In the genomic region with DNA sequence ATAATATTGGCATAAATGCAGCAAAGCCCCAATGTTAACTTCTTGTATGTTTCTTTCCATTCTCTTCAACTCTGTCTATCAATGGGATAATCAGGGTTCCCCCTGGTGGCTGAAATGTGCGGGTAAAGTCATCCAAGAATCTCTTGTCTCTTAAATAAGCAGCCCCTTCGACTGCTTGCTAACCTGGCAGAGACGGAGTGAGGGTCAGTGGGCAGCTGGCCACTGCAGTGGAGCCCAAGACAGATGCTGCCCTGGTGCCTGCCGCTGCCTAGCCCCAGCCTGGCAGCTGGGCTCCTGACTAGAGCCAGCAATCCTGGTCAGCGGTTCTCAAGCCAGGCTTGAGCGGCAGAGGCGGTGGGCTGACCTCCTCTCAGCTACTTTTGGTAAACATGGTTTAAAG, we compare ENCODE assay signal across 8 cellular contexts.
DNase-seq lines count a peak whose midpoint lies in the region; ATAC-seq and TF ChIP-seq lines count a peak whose summit lies in the region.

No MANE protein-coding gene starts in this region.

- ATAC-seq in GM18511 (IDR thresholded peaks at IDR 0.05; ENCODE audit: unreplicated experiment) (peak; percentile 70), GM18517 (IDR thresholded peaks at IDR 0.05; ENCODE audit: unreplicated experiment) (no peak)

- intact Hi-C loops in colonic mucosa (cut with DNase I): loop anchor here (10.0 kb wide), 2 partner anchors 273 to 593 kb away; no protein-coding TSS in a partner anchor

- H3K27ac ChIP-seq in colonic mucosa (no peak overlapping the region), liver (ENCODE audit: low read depth in 1 of 2, low read length in 2 of 2) (no peak overlapping the region)

- no peak overlapping the region for H3K4me3 ChIP-seq in AG09309 (ENCODE audit: control insufficient read depth, low read depth, low read length)
- H3K4me3 ChIP-seq in colonic mucosa: no peak overlapping the region
- H3K4me3 ChIP-seq in liver (ENCODE audit: low read depth in 1 of 3, low read length in 3 of 3): no peak overlapping the region

- peak; percentile 68 to 79 for TF ChIP-seq RAD21 in liver (IDR thresholded peaks at IDR 0.05)

- H3K36me3 ChIP-seq in colonic mucosa (no peaks in the 10 kb centered on the region), liver (ENCODE audit: control insufficient read depth in 4 of 4, insufficient read depth in 3 of 4, low read depth in 1 of 4, low read length in 3 of 4) (peaks cover 0 to 6% (median 0%) of the 10 kb centered on the region in 4 donors)

- TF ChIP-seq CTCF in AG09309 (IDR thresholded peaks at IDR 0.05; ENCODE audit: control insufficient read depth, insufficient read depth, low read depth, low read length, missing control alignments) (peak; percentile 75), colonic mucosa (IDR thresholded peaks at IDR 0.05) (peak; percentile 64), liver (IDR thresholded peaks at IDR 0.05; ENCODE audit: low read depth, low read length, missing input control) (peak; percentile 61)

- DNase-seq in AG09309 (ENCODE audit: low read depth): peak; percentile 46
- DNase-seq in NAMALWA (ENCODE audit: low spot score): peak; percentile 73
- peak; percentile 48 for DNase-seq in T1000 (lab: John Stamatoyannopoulos, UW)
- peak; percentile 72 for DNase-seq in colonic mucosa
- peak; percentile 35 for DNase-seq in stimulated activated CD8-positive, alpha-beta memory T cell treated with anti-CD3 and anti-CD28 coated beads, Interleukin-4, amount 100 ng/mL, for 24 hours (ENCODE audit: low read depth)

- no peaks in the 10 kb centered on the region for H3K9me3 ChIP-seq in colonic mucosa
- no peaks in the 10 kb centered on the region for H3K9me3 ChIP-seq in liver (ENCODE audit: control insufficient read depth in 4 of 4, low read length in 3 of 4)

- H3K4me1 ChIP-seq in colonic mucosa (no peaks in the 10 kb centered on the region), liver (ENCODE audit: control insufficient read depth in 4 of 4, insufficient read depth in 4 of 4, low read length in 3 of 4) (peaks cover 2 to 13% (median 7%) of the 10 kb centered on the region in 4 donors)

- 57% methylated on average over 7 of the region's 7 CpGs for WGBS in liver

- H3K27me3 ChIP-seq in colonic mucosa (no peaks in the 10 kb centered on the region), liver (ENCODE audit: control insufficient read depth in 4 of 4, insufficient read depth in 4 of 4, low read length in 3 of 4) (no peaks in the 10 kb centered on the region)

- H3K9ac ChIP-seq in colonic mucosa (ENCODE audit: low read depth in 2 of 2, low read length in 2 of 2) (no peak overlapping the region), liver (ENCODE audit: low read depth in 1 of 2, low read length in 2 of 2) (no peak overlapping the region)

TF ChIP-seq in liver, 16 proteins besides CTCF, POLR2A, EP300 and RAD21:
- TF ChIP-seq NR2F2 (IDR thresholded peaks at IDR 0.05): no peak
- no peak for TF ChIP-seq RXRA (IDR thresholded peaks at IDR 0.05)
- no peak for TF ChIP-seq FOXA2 (IDR thresholded peaks at IDR 0.05)
- no peak for TF ChIP-seq GABPA (IDR thresholded peaks at IDR 0.05 in 1 of 2, conservative IDR thresholded peaks at IDR 0.05 in 1 of 2)
- TF ChIP-seq, protein P1, sequence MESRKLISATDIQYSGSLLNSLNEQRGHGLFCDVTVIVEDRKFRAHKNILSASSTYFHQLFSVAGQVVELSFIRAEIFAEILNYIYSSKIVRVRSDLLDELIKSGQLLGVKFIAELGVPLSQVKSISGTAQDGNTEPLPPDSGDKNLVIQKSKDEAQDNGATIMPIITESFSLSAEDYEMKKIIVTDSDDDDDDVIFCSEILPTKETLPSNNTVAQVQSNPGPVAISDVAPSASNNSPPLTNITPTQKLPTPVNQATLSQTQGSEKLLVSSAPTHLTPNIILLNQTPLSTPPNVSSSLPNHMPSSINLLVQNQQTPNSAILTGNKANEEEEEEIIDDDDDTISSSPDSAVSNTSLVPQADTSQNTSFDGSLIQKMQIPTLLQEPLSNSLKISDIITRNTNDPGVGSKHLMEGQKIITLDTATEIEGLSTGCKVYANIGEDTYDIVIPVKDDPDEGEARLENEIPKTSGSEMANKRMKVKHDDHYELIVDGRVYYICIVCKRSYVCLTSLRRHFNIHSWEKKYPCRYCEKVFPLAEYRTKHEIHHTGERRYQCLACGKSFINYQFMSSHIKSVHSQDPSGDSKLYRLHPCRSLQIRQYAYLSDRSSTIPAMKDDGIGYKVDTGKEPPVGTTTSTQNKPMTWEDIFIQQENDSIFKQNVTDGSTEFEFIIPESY (IDR thresholded peaks at IDR 0.05): no peak
- no peak for TF ChIP-seq EGR1 (IDR thresholded peaks at IDR 0.05; ENCODE audit: low read depth in 2 of 2)
- no peak for TF ChIP-seq HNF4A (conservative IDR thresholded peaks at IDR 0.05)
- TF ChIP-seq YY1 (IDR thresholded peaks at IDR 0.05): no peak
- no peak for TF ChIP-seq REST (IDR thresholded peaks at IDR 0.05)
- no peak for TF ChIP-seq ATF3 (IDR thresholded peaks at IDR 0.05)
- TF ChIP-seq HNF4G (IDR thresholded peaks at IDR 0.05): no peak
- no peak for TF ChIP-seq SP1 (IDR thresholded peaks at IDR 0.05)
- TF ChIP-seq, protein P2, sequence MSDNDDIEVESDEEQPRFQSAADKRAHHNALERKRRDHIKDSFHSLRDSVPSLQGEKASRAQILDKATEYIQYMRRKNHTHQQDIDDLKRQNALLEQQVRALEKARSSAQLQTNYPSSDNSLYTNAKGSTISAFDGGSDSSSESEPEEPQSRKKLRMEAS (IDR thresholded peaks at IDR 0.05): no peak
- TF ChIP-seq TAF1 (conservative IDR thresholded peaks at IDR 0.05): no peak
- no peak for TF ChIP-seq FOXA1 (IDR thresholded peaks at IDR 0.05)
- no peak for TF ChIP-seq JUND (IDR thresholded peaks at IDR 0.05)
